ENCODE assay signal across 17 cellular contexts in the genomic region with DNA sequence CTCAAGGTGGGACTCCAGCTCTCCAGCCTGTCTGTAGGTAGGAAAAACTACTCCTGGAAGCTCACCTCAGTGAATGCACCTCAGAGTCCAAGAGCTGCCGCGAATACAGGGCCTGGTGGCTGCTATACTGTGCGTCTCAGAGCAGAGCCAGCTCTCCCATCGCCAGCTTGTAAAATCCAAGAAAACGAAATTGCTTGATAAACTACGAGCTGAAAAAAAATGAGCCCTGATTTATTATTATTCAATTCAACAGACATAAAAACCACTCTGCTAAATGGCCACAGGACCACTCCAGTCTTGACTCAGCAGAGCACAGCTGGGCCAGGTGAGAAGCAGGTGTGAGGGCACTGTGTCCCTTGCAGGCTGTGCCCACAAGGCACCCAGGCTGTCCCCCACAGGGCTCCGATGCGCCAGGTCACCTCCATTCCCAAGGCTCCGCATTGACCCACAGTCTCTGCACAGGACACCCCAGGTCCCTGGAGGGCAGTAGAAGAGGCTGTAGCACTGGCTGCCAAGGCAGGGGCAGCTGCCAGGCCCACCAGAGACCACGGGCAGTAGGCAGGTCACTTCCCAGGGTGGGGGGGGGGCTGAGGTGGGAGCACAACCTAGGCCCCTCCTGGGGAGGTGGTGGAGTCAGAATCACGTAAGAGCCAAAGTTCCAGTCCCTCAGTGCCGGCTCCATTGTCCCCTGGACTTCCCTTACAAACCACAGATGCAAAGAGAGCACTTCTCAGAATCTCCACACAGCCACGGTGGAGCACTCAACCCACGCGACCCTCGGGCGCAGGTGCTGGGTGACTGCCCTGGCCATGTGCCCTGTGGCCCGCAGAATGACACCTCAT.
A peak's percentile ranks its signal among the peaks of the same experiment; 100 is the strongest.
DNase-seq lines count a peak whose midpoint lies in the region; ATAC-seq and TF ChIP-seq lines count a peak whose summit lies in the region.
"Had no signal": no experiment of that assay in that cellular context is flagged by ENCODE, and none has a peak within 500 bp of the region (broad histone marks: within the 10 kb centered on the region; RNA-seq: fewer than 3 reads in every experiment).

No MANE protein-coding gene starts in this region.

- intact Hi-C loops in activated T-helper 1 cell treated with anti-CD3 and anti-CD28 coated beads, Interleukin-12 subunit alpha, Interleukin-12 subunit beta, Interleukin-2, Interleukin-4 antibody, amounts not matched to agents 30 ng/mL and 10 ng/mL and 1 ng/mL, durations not matched to agents 14 hours and 24 hours and 36 hours (cut with micrococcal nuclease): no loop called here
- intact Hi-C loops in left lung (cut with DNase I) (no loop called here), transverse colon (cut with DNase I; ENCODE audit: low total_unique reads) (no loop called here), stomach (cut with DNase I; ENCODE audit: low total_unique reads) (no loop called here)

- WGBS in transverse colon (ENCODE audit: low coverage in 1 of 2), 2 donors: 81% methylated on average over 15 of the region's 18 CpGs; no CpG with 5 or more reads in 1 of the 2 donors
- 81 to 88% (median 86%) methylated on average over 14 to 18 of the region's 18 CpGs for whole genome bisulfite sequencing in stomach, 5 donors

- H3K4me3 ChIP-seq in left lung (no peak overlapping the region), transverse colon (no peak overlapping the region), stomach (no peak overlapping the region)
- H3K4me3 ChIP-seq: A549; BLaER1 treated with 17β-estradiol and CSF1 and Interleukin-3, amounts not matched to agents 10 nM and 100 nM had no signal

- no peak overlapping the region for H3K27ac ChIP-seq in left lung
- H3K27ac ChIP-seq in transverse colon: no peak overlapping the region
- no peak overlapping the region for H3K27ac ChIP-seq in stomach
- H3K27ac ChIP-seq: A549; BLaER1 treated with 17β-estradiol and CSF1 and Interleukin-3, amounts not matched to agents 10 nM and 100 nM had no signal

- no peak for ATAC-seq in left lung
- ATAC-seq: A549 had no signal

- peak; percentile 53 for DNase-seq in activated effector memory CD4-positive, alpha-beta T cell treated with anti-CD3 and anti-CD28 coated beads, Interleukin-2, amount 50 U/mL, for 16 hours
- DNase-seq in activated effector memory CD4-positive, alpha-beta T cell treated with Interleukin-2 at 50 U/mL for 16 hours: no peak
- DNase-seq in activated T-helper 1 cell treated with anti-CD3 and anti-CD28 coated beads, Interleukin-12 subunit alpha, Interleukin-12 subunit beta, Interleukin-2, Interleukin-4 antibody, amounts not matched to agents 30 ng/mL and 10 ng/mL and 1 ng/mL, durations not matched to agents 14 hours and 24 hours and 36 hours (ENCODE audit: low spot score): no peak
- DNase-seq in left lung: peak; percentile 25 to 67
- DNase-seq in transverse colon: peak; percentile 4
- no peak for DNase-seq in stomach
- DNase-seq in mucosa of gallbladder (ENCODE audit: low spot score): no peak
- DNase-seq: CD8-positive, alpha-beta memory T cell; DMS79; HCEC 1CT; NCI-H1417 treated with DMSO at 0.1 percent for 48 hours; NCI-H1930; NCI-H526 treated with DMSO at 0.1 percent for 48 hours; NK-92 treated with Interleukin-12 subunit alpha and Interleukin-12 subunit beta, amount 100 ng/mL, for 24 hours had no signal

- H3K4me3 Mint-ChIP-seq in activated T-helper 1 cell treated with anti-CD3 and anti-CD28 coated beads, Interleukin-12 subunit alpha, Interleukin-12 subunit beta, Interleukin-2, Interleukin-4 antibody, amounts not matched to agents 30 ng/mL and 10 ng/mL and 1 ng/mL, durations not matched to agents 14 hours and 24 hours and 36 hours: no peak overlapping the region
- H3K4me3 Mint-ChIP-seq: CD8-positive, alpha-beta memory T cell; IgD-negative memory B cell had no signal

- H3K4me1 Mint-ChIP-seq in activated T-helper 1 cell treated with anti-CD3 and anti-CD28 coated beads, Interleukin-12 subunit alpha, Interleukin-12 subunit beta, Interleukin-2, Interleukin-4 antibody, amounts not matched to agents 30 ng/mL and 10 ng/mL and 1 ng/mL, durations not matched to agents 14 hours and 24 hours and 36 hours (ENCODE audit: low read depth): no peaks in the 10 kb centered on the region
- H3K4me1 Mint-ChIP-seq: CD8-positive, alpha-beta memory T cell had no signal

- TF ChIP-seq EP300 in transverse colon (IDR thresholded peaks at IDR 0.05; ENCODE audit: low read depth): no peak
- TF ChIP-seq EP300 in stomach (IDR thresholded peaks at IDR 0.05): no peak

- H3K9me3 ChIP-seq in left lung (no peaks in the 10 kb centered on the region), transverse colon (no peaks in the 10 kb centered on the region), stomach (no peaks in the 10 kb centered on the region)
- H3K9me3 ChIP-seq: A549; BLaER1 treated with 17β-estradiol and CSF1 and Interleukin-3, amounts not matched to agents 10 nM and 100 nM had no signal

- peak overlapping the region; percentile 29 for H3K27ac Mint-ChIP-seq in activated T-helper 1 cell treated with anti-CD3 and anti-CD28 coated beads, Interleukin-12 subunit alpha, Interleukin-12 subunit beta, Interleukin-2, Interleukin-4 antibody, amounts not matched to agents 30 ng/mL and 10 ng/mL and 1 ng/mL, durations not matched to agents 14 hours and 24 hours and 36 hours

- H3K4me1 ChIP-seq in left lung (no peaks in the 10 kb centered on the region), transverse colon (no peaks in the 10 kb centered on the region), stomach (peaks cover 0 to 4% (median 0%) of the 10 kb centered on the region in 4 donors)
- H3K4me1 ChIP-seq: A549 had no signal

- H3K27me3 ChIP-seq in left lung: no peaks in the 10 kb centered on the region
- no peaks in the 10 kb centered on the region for H3K27me3 ChIP-seq in transverse colon
- H3K27me3 ChIP-seq in stomach: no peaks in the 10 kb centered on the region
- H3K27me3 ChIP-seq: BLaER1 treated with 17β-estradiol and CSF1 and Interleukin-3, amounts not matched to agents 10 nM and 100 nM had no signal

- peaks cover 3% of the 10 kb centered on the region for H3K36me3 Mint-ChIP-seq in activated T-helper 1 cell treated with anti-CD3 and anti-CD28 coated beads, Interleukin-12 subunit alpha, Interleukin-12 subunit beta, Interleukin-2, Interleukin-4 antibody, amounts not matched to agents 30 ng/mL and 10 ng/mL and 1 ng/mL, durations not matched to agents 14 hours and 24 hours and 36 hours (ENCODE audit: low read depth)
- H3K36me3 Mint-ChIP-seq: IgD-negative memory B cell had no signal

- no peaks in the 10 kb centered on the region for H3K27me3 Mint-ChIP-seq in activated T-helper 1 cell treated with anti-CD3 and anti-CD28 coated beads, Interleukin-12 subunit alpha, Interleukin-12 subunit beta, Interleukin-2, Interleukin-4 antibody, amounts not matched to agents 30 ng/mL and 10 ng/mL and 1 ng/mL, durations not matched to agents 14 hours and 24 hours and 36 hours (ENCODE audit: insufficient read depth)
- H3K27me3 Mint-ChIP-seq: CD8-positive, alpha-beta memory T cell; IgD-negative memory B cell had no signal

- H3K9me3 Mint-ChIP-seq in activated T-helper 1 cell treated with anti-CD3 and anti-CD28 coated beads, Interleukin-12 subunit alpha, Interleukin-12 subunit beta, Interleukin-2, Interleukin-4 antibody, amounts not matched to agents 30 ng/mL and 10 ng/mL and 1 ng/mL, durations not matched to agents 14 hours and 24 hours and 36 hours: no peaks in the 10 kb centered on the region
- H3K9me3 Mint-ChIP-seq: CD8-positive, alpha-beta memory T cell; IgD-negative memory B cell had no signal

- in situ Hi-C loops in transverse colon (cut with MboI; ENCODE audit: low pct_ligation_motif_present in 1 of 4, low pct_unique_long_range_greater_than_20kb in 1 of 4, low sequenced_read_pairs in 3 of 4): loop anchor here in 2 of 4 donors (25.0 kb wide), 2 partner anchors 179 to 229 kb away; no protein-coding TSS in a partner anchor

- peaks cover 0 to 8% of the 10 kb centered on the region in 2 donors for H3K36me3 ChIP-seq in left lung
- no peaks in the 10 kb centered on the region for H3K36me3 ChIP-seq in transverse colon
- H3K36me3 ChIP-seq in stomach: peaks cover 0 to 24% (median 15%) of the 10 kb centered on the region in 4 donors
- H3K36me3 ChIP-seq: BLaER1 treated with 17β-estradiol and CSF1 and Interleukin-3, amounts not matched to agents 10 nM and 100 nM had no signal

- TF ChIP-seq POLR2A in transverse colon (IDR thresholded peaks at IDR 0.05): no peak
- no peak for TF ChIP-seq POLR2A in stomach (IDR thresholded peaks at IDR 0.05)

- TF ChIP-seq CTCF in left lung (IDR thresholded peaks at IDR 0.05) (no peak), transverse colon (IDR thresholded peaks at IDR 0.05) (no peak), stomach (IDR thresholded peaks at IDR 0.05) (no peak)

Comparison
In these comparisons a context has a peak if more than half of its experiments do, and no peak if none do; other contexts are left out.
1. DNase-seq: peak in activated effector memory CD4-positive, alpha-beta T cell treated with anti-CD3 and anti-CD28 coated beads, Interleukin-2, amount 50 U/mL, for 16 hours (single experiment), left lung (2 of 2) and transverse colon (single experiment); none in activated effector memory CD4-positive, alpha-beta T cell treated with Interleukin-2 at 50 U/mL for 16 hours (single experiment), activated T-helper 1 cell treated with anti-CD3 and anti-CD28 coated beads, Interleukin-12 subunit alpha, Interleukin-12 subunit beta, Interleukin-2, Interleukin-4 antibody, amounts not matched to agents 30 ng/mL and 10 ng/mL and 1 ng/mL, durations not matched to agents 14 hours and 24 hours and 36 hours (single experiment), stomach (single experiment) and mucosa of gallbladder (single experiment).